Comparison of ENCODE assay signal across 23 cellular contexts in the genomic region with DNA sequence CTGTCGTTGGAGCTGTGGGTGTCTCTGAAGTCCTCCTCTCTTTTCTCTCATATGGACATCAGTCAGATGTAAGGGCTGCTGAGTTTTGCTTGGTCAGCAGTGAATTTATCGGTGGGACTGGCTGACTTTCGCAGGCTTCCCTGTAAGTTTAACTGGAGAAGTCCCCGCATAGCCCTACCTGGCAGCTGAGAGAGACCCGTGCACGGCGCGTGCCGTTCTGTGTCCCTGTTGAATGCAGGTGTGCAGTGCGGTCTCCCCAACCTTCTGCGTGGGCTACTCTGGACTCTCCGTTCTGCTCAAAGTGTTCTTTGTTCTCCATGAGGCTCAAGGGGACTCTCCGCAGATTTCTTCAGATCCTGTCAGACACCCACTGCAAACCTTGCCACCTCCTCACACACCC.
"Had no signal": no experiment of that assay in that cellular context is flagged by ENCODE, and none has a peak within 500 bp of the region (broad histone marks: within the 10 kb centered on the region; RNA-seq: fewer than 3 reads in every experiment).

No MANE protein-coding gene starts in this region.

- H3K9me3 Mint-ChIP-seq: mesothelial cell of epicardium had no signal

- H3K36me3 ChIP-seq: esophagus muscularis mucosa, gastroesophageal sphincter, heart right ventricle, left lung, lower lobe of right lung had no signal

- H3K27ac Mint-ChIP-seq: mesothelial cell of epicardium had no signal

- ATAC-seq: foreskin keratinocyte, gastroesophageal sphincter, left cardiac atrium, left lung, left ventricle myocardium superior, lower lobe of right lung, mucosa of descending colon had no signal

- H3K36me3 Mint-ChIP-seq: mesothelial cell of epicardium had no signal

- DNase-seq: dermis blood vessel endothelial cell; dorsolateral prefrontal cortex; effector CD4-positive, alpha-beta T cell; effector memory CD4-positive, alpha-beta T cell; foreskin keratinocyte; head of caudate nucleus; heart right ventricle; hippocampal formation; left cardiac atrium; left lung; left ventricle myocardium superior; lower lobe of right lung; mesenchymal stem cell; mucosa of descending colon had no signal

- H3K9me3 ChIP-seq: esophagus muscularis mucosa, gastroesophageal sphincter, heart right ventricle, left lung, lower lobe of right lung, mucosa of descending colon had no signal

- H3K4me3 ChIP-seq: coronary artery, dorsolateral prefrontal cortex, esophagus muscularis mucosa, gastroesophageal sphincter, heart right ventricle, left lung, lower lobe of right lung, mucosa of descending colon had no signal

- H3K27me3 ChIP-seq: esophagus muscularis mucosa, foreskin keratinocyte, gastroesophageal sphincter, heart right ventricle, left lung had no signal

- H3K4me1 ChIP-seq: esophagus muscularis mucosa, foreskin keratinocyte, gastroesophageal sphincter, heart right ventricle, left lung, lower lobe of right lung had no signal

- H3K4me3 Mint-ChIP-seq: mesothelial cell of epicardium had no signal

- H3K27ac ChIP-seq: coronary artery, dorsolateral prefrontal cortex, esophagus muscularis mucosa, foreskin keratinocyte, gastroesophageal sphincter, heart right ventricle, left lung, lower lobe of right lung had no signal

- H3K4me1 Mint-ChIP-seq: mesothelial cell of epicardium had no signal

- FAIRE-seq: colon, endothelial cell of umbilical vein, frontal cortex, islet of Langerhans, keratinocyte had no signal
